In genomic region chr9:88540364-88540763, GRCh38 we compare ENCODE assay signal across 18 cellular contexts. TPM values are rescaled to one million over a fixed set of nuclear protein-coding genes. Genes with fewer than 3 reads are reported as not detected.
DNase-seq lines count a peak whose midpoint lies in the region; ATAC-seq and TF ChIP-seq lines count a peak whose summit lies in the region.
"Had no signal": no experiment of that assay in that cellular context is flagged by ENCODE, and none has a peak within 500 bp of the region (broad histone marks: within the 10 kb centered on the region; RNA-seq: fewer than 3 reads in every experiment).

No MANE protein-coding gene starts in this region.

- H3K27ac Mint-ChIP-seq in neural progenitor cell = peak overlapping the region; percentile 57
- H3K27ac Mint-ChIP-seq in stimulated activated naive B cell treated with anti-CD40 and anti-IgM and Interleukin-4, amounts not matched to agents 10 μg/mL and 1 μg/mL and 100 μg/mL, for 72 hours = no peak overlapping the region
- no peak overlapping the region for H3K27ac Mint-ChIP-seq in MCF 10A (ENCODE audit: low read depth, unreplicated experiment)
- H3K27ac Mint-ChIP-seq: B cell; CD4-positive, CD25-positive, alpha-beta regulatory T cell; CD8-positive, alpha-beta T cell had no signal

- H3K27ac ChIP-seq in OCI-LY3 (ENCODE audit: low read length) (peak overlapping the region; percentile 46), neural progenitor cell (no peak overlapping the region)
- H3K27ac ChIP-seq: BLaER1, C4-2B, GM23248 had no signal

- H3K9me3 ChIP-seq in OCI-LY3 (ENCODE audit: insufficient read depth, low read length) (no peaks in the 10 kb centered on the region), neural progenitor cell (ENCODE audit: low read depth) (no peaks in the 10 kb centered on the region)
- H3K9me3 ChIP-seq: BLaER1, Caco-2 had no signal

- no peaks in the 10 kb centered on the region for H3K9me3 Mint-ChIP-seq in neural progenitor cell
- no peaks in the 10 kb centered on the region for H3K9me3 Mint-ChIP-seq in stimulated activated naive B cell treated with anti-CD40 and anti-IgM and Interleukin-4, amounts not matched to agents 10 μg/mL and 1 μg/mL and 100 μg/mL, for 72 hours
- no peaks in the 10 kb centered on the region for H3K9me3 Mint-ChIP-seq in MCF 10A (ENCODE audit: unreplicated experiment)
- H3K9me3 Mint-ChIP-seq: CD8-positive, alpha-beta T cell had no signal

- H3K4me1 Mint-ChIP-seq in neural progenitor cell (peaks cover 25% of the 10 kb centered on the region), MCF 10A (ENCODE audit: insufficient read depth, unreplicated experiment) (peaks cover 7% of the 10 kb centered on the region)
- peaks cover 7 to 18% of the 10 kb centered on the region in 2 donors for H3K4me1 Mint-ChIP-seq in stimulated activated naive B cell treated with anti-CD40 and anti-IgM and Interleukin-4, amounts not matched to agents 10 μg/mL and 1 μg/mL and 100 μg/mL, for 72 hours

- no peak overlapping the region for H3K9ac ChIP-seq in OCI-LY3 (ENCODE audit: low read length)
- no peak overlapping the region for H3K9ac ChIP-seq in neural progenitor cell
- H3K9ac ChIP-seq: BLaER1, GM23248 had no signal

- intact Hi-C loops in MCF 10A (cut with micrococcal nuclease) = no loop called here

- H3K36me3 Mint-ChIP-seq in neural progenitor cell (no peaks in the 10 kb centered on the region), MCF 10A (ENCODE audit: insufficient read depth, unreplicated experiment) (no peaks in the 10 kb centered on the region)
- H3K36me3 Mint-ChIP-seq in stimulated activated naive B cell treated with anti-CD40 and anti-IgM and Interleukin-4, amounts not matched to agents 10 μg/mL and 1 μg/mL and 100 μg/mL, for 72 hours = peaks cover 0 to 3% of the 10 kb centered on the region in 2 donors
- H3K36me3 Mint-ChIP-seq: CD4-positive, CD25-positive, alpha-beta regulatory T cell; CD8-positive, alpha-beta T cell had no signal

- H2AFZ ChIP-seq in OCI-LY3 (ENCODE audit: low read depth, low read length) = 0 out of 2 replicates have a peak overlapping the region, but pooled peaks have one; percentile 54
- H2AFZ ChIP-seq in neural progenitor cell (replicated peaks) = no peak overlapping the region
- H2AFZ ChIP-seq: GM23248 had no signal

- TF ChIP-seq CTCF in OCI-LY3 (IDR thresholded peaks at IDR 0.05; ENCODE audit: low read depth, low read length) = no peak
- TF ChIP-seq CTCF in neural progenitor cell (IDR thresholded peaks at IDR 0.05) = no peak
- TF ChIP-seq CTCF in MCF 10A (IDR thresholded peaks at IDR 0.05; ENCODE audit: unreplicated experiment) = no peak

- H3K27me3 Mint-ChIP-seq in neural progenitor cell (ENCODE audit: insufficient read depth, low read depth) (peaks cover 13% of the 10 kb centered on the region), MCF 10A (ENCODE audit: insufficient read depth, unreplicated experiment) (no peaks in the 10 kb centered on the region)
- H3K27me3 Mint-ChIP-seq in stimulated activated naive B cell treated with anti-CD40 and anti-IgM and Interleukin-4, amounts not matched to agents 10 μg/mL and 1 μg/mL and 100 μg/mL, for 72 hours = peaks cover 44 to 47% of the 10 kb centered on the region in 2 donors

- H3K4me1 ChIP-seq in OCI-LY3 (ENCODE audit: low read length) (peaks cover 38% of the 10 kb centered on the region), neural progenitor cell (peaks cover 4% of the 10 kb centered on the region)
- H3K4me1 ChIP-seq: Caco-2 had no signal

- no peaks in the 10 kb centered on the region for H3K27me3 ChIP-seq in OCI-LY3 (ENCODE audit: low read depth, low read length)
- peaks cover 36% of the 10 kb centered on the region for H3K27me3 ChIP-seq in neural progenitor cell

- H3K4me3 Mint-ChIP-seq in neural progenitor cell (no peak overlapping the region), MCF 10A (ENCODE audit: unreplicated experiment) (no peak overlapping the region)
- no peak overlapping the region for H3K4me3 Mint-ChIP-seq in stimulated activated naive B cell treated with anti-CD40 and anti-IgM and Interleukin-4, amounts not matched to agents 10 μg/mL and 1 μg/mL and 100 μg/mL, for 72 hours
- H3K4me3 Mint-ChIP-seq: B cell; CD8-positive, alpha-beta T cell had no signal

- H4K20me1 ChIP-seq in OCI-LY3 (ENCODE audit: insufficient read depth, low read length) (no peaks in the 10 kb centered on the region), neural progenitor cell (ENCODE audit: low read depth) (no peaks in the 10 kb centered on the region)

- CTCF ChIA-PET in MCF 10A (lab: Yijun Ruan, JAX) = interaction anchor here (0.6 kb wide), 1 partner anchor 366 kb away, joined by 4 read pairs; no protein-coding TSS in a partner anchor

- H3K36me3 ChIP-seq in OCI-LY3 (replicated peaks; ENCODE audit: low read depth, low read length) (no peaks in the 10 kb centered on the region), neural progenitor cell (no peaks in the 10 kb centered on the region)
- H3K36me3 ChIP-seq: BLaER1 had no signal

- DNase-seq in neural progenitor cell (ENCODE audit: low spot score) (no peak), NK-92 (lab: John Stamatoyannopoulos, UW; ENCODE audit: unreplicated experiment) (no peak), AG20443 (ENCODE audit: low spot score) (no peak), MCF 10A (ENCODE audit: unreplicated experiment) (no peak)
- no peak for DNase-seq in stimulated activated naive B cell treated with anti-CD40 and anti-IgM and Interleukin-4, amounts not matched to agents 10 μg/mL and 1 μg/mL and 100 μg/mL, for 72 hours
- DNase-seq: Caco-2; CD4-positive, CD25-positive, alpha-beta regulatory T cell; CD8-positive, alpha-beta T cell; DMS153; DND-41; GDM1; GM23248; H7; HCEC 1CT had no signal

- no peaks in the 10 kb centered on the region for H3F3A ChIP-seq in neural progenitor cell (ENCODE audit: low read depth)

- H3K79me2 ChIP-seq in OCI-LY3 (ENCODE audit: low read length) = no peaks in the 10 kb centered on the region
- H3K79me2 ChIP-seq in neural progenitor cell (ENCODE audit: low read depth) = no peaks in the 10 kb centered on the region

- ATAC-seq in stimulated activated naive B cell treated with anti-CD40 and anti-IgM and Interleukin-4, amounts not matched to agents 10 μg/mL and 1 μg/mL and 100 μg/mL, for 72 hours (replicated peaks) = peak; percentile 79 to 84
- ATAC-seq: CD8-positive, alpha-beta T cell had no signal

- BruUV-seq in MCF 10A (replicated peaks; lab: Mats Ljungman, UMichigan) = no TSS peak

- peak overlapping the region; percentile 58 for H3K4me3 ChIP-seq in OCI-LY3 (ENCODE audit: low read length)
- H3K4me3 ChIP-seq in neural progenitor cell = no peak overlapping the region
- H3K4me3 ChIP-seq: BLaER1, GM23248 had no signal

- peak overlapping the region; percentile 84 for H3K4me2 ChIP-seq in OCI-LY3 (ENCODE audit: low read length)
- no peak overlapping the region for H3K4me2 ChIP-seq in neural progenitor cell
- H3K4me2 ChIP-seq: BLaER1 had no signal

- POLR2A ChIA-PET in MCF 10A (lab: Yijun Ruan, JAX) = no interaction called here

RNA-seq across cellular contexts. Expression of gene NXNL2, which starts 5.4 kb away (rescaled TPM):
- total RNA-seq in neural progenitor cell (ENCODE audit: low replicate concordance) = 0.32 and 0.74 TPM in 2 replicates
- total RNA-seq in MCF 10A (2022) = 0.49 and 0.66 TPM in 2 replicates
- total RNA-seq: B cell; CD4-positive, CD25-positive, alpha-beta regulatory T cell; CD8-positive, alpha-beta T cell had no signal
